ENCODE assay signal across 21 cellular contexts in the genomic region with DNA sequence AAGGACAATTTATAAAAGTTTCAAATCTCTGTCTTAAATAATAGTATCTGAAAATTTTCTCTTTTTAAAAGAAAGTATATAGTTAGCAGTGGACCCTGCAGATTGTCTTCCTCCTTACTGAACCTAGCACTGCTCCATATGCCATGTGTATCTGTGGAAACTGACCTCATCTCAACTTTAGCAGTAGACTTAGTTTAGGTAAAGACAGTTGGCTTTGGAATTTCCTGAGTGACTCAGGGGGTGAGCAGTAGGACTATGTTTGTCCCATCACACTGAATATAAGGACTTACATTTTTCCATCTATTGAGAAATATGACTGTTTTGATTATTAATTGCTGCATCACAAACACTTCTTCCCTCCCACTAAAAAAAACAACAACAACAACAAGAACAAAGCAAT.
DNase-seq lines count a peak whose midpoint lies in the region; ATAC-seq and TF ChIP-seq lines count a peak whose summit lies in the region.
"Had no signal": no experiment of that assay in that cellular context is flagged by ENCODE, and none has a peak within 500 bp of the region (broad histone marks: within the 10 kb centered on the region; RNA-seq: fewer than 3 reads in every experiment).

No MANE protein-coding gene starts in this region.

- no peak overlapping the region for H3K9ac ChIP-seq in mammary epithelial cell (ENCODE audit: insufficient read depth, low read length)
- H3K9ac ChIP-seq: BLaER1 treated with 17β-estradiol and CSF1 and Interleukin-3, amounts not matched to agents 10 nM and 100 nM had no signal

- no peaks in the 10 kb centered on the region for H4K20me1 ChIP-seq in mammary epithelial cell (ENCODE audit: insufficient read depth, low read length)
- H4K20me1 ChIP-seq: BLaER1 treated with 17β-estradiol and CSF1 and Interleukin-3, amounts not matched to agents 10 nM and 100 nM had no signal

- DNase-seq in AG10803 (ENCODE audit: low read depth), result peak; percentile 24
- peak; percentile 19 for DNase-seq in M059J (ENCODE audit: low read depth)
- peak; percentile 57 for DNase-seq in mammary epithelial cell
- DNase-seq in iris pigment epithelial cell (ENCODE audit: low read depth), result peak; percentile 72
- DNase-seq in dermis blood vessel endothelial cell, result no peak
- DNase-seq in type B pancreatic cell (ENCODE audit: extremely low spot score, unreplicated experiment), result no peak
- no peak for DNase-seq in AML-193 (lab: John Stamatoyannopoulos, UW)
- DNase-seq: activated T-cell treated with anti-CD3 and anti-CD28 coated beads, Interleukin-2, amount 50 U/mL, for 24 hours; cerebellar nuclear complex; erythroblast; H7; left cardiac atrium; mesendoderm; naive thymus-derived CD4-positive, alpha-beta T cell; NCI-H146; NCI-H526; retina; transverse colon had no signal

- H3K9me3 ChIP-seq in mammary epithelial cell (replicated peaks; ENCODE audit: insufficient read depth, low read length), result no peaks in the 10 kb centered on the region
- H3K9me3 ChIP-seq: transverse colon had no signal

- H3K36me3 Mint-ChIP-seq in type B pancreatic cell, result no peaks in the 10 kb centered on the region
- H3K36me3 Mint-ChIP-seq: naive thymus-derived CD4-positive, alpha-beta T cell had no signal

- no peak overlapping the region for H3K4me3 ChIP-seq in AG10803 (ENCODE audit: low read length)
- no peak overlapping the region for H3K4me3 ChIP-seq in mammary epithelial cell (replicated peaks in 1 of 3; ENCODE audit: insufficient read depth in 1 of 3, low read depth in 2 of 3, low read length in 3 of 3)
- H3K4me3 ChIP-seq: BLaER1 treated with 17β-estradiol and CSF1 and Interleukin-3, amounts not matched to agents 10 nM and 100 nM; K562; transverse colon had no signal

- H2AFZ ChIP-seq in mammary epithelial cell (ENCODE audit: low read depth, low read length), result no peak overlapping the region

- TF ChIP-seq CTCF in AG10803 (conservative IDR thresholded peaks at IDR 0.05; ENCODE audit: low read length) (no peak), mammary epithelial cell (conservative IDR thresholded peaks at IDR 0.05 in 1 of 2, IDR thresholded peaks at IDR 0.05 in 1 of 2; ENCODE audit: extremely low read depth in 1 of 2, insufficient read depth in 1 of 2, low read depth in 1 of 2, low read length in 2 of 2) (no peak), type B pancreatic cell (conservative IDR thresholded peaks at IDR 0.05) (no peak)

- intact Hi-C loops in mammary epithelial cell (cut with micrococcal nuclease), result no loop called here

- H3K4me3 Mint-ChIP-seq in type B pancreatic cell, result no peak overlapping the region
- H3K4me3 Mint-ChIP-seq: activated T-cell treated with anti-CD3 and anti-CD28 coated beads, Interleukin-2, amount 50 U/mL, for 24 hours; naive thymus-derived CD4-positive, alpha-beta T cell had no signal

- no peaks in the 10 kb centered on the region for H3K79me2 ChIP-seq in mammary epithelial cell (ENCODE audit: insufficient read depth, low read length)

- ATAC-seq in HG02981 (IDR thresholded peaks at IDR 0.05; ENCODE audit: unreplicated experiment), result no peak
- ATAC-seq: K562; left cardiac atrium; naive thymus-derived CD4-positive, alpha-beta T cell had no signal

- no peak overlapping the region for H3K27ac ChIP-seq in mammary epithelial cell (ENCODE audit: insufficient read depth, low read depth, low read length)
- H3K27ac ChIP-seq: BLaER1 treated with 17β-estradiol and CSF1 and Interleukin-3, amounts not matched to agents 10 nM and 100 nM; transverse colon had no signal

- H3K4me2 ChIP-seq in mammary epithelial cell (ENCODE audit: insufficient read depth, low read depth, low read length), result no peak overlapping the region
- H3K4me2 ChIP-seq: BLaER1 treated with 17β-estradiol and CSF1 and Interleukin-3, amounts not matched to agents 10 nM and 100 nM had no signal

- no peaks in the 10 kb centered on the region for H3K36me3 ChIP-seq in mammary epithelial cell (ENCODE audit: insufficient read depth, low read length)
- H3K36me3 ChIP-seq: BLaER1 treated with 17β-estradiol and CSF1 and Interleukin-3, amounts not matched to agents 10 nM and 100 nM; transverse colon had no signal

- H3K9me3 Mint-ChIP-seq in type B pancreatic cell, result no peaks in the 10 kb centered on the region

- H3K27me3 Mint-ChIP-seq in type B pancreatic cell, result no peaks in the 10 kb centered on the region
- H3K27me3 Mint-ChIP-seq: activated T-cell treated with anti-CD3 and anti-CD28 coated beads, Interleukin-2, amount 50 U/mL, for 24 hours; naive thymus-derived CD4-positive, alpha-beta T cell had no signal

- CTCF ChIA-PET in mammary epithelial cell (lab: Charles Lee; ENCODE audit: low non-redundant PET), result no interaction called here

- no peaks in the 10 kb centered on the region for H3K27me3 ChIP-seq in mammary epithelial cell (ENCODE audit: insufficient read depth, low read length)
- H3K27me3 ChIP-seq: BLaER1 treated with 17β-estradiol and CSF1 and Interleukin-3, amounts not matched to agents 10 nM and 100 nM; transverse colon had no signal

- no peaks in the 10 kb centered on the region for H3K4me1 ChIP-seq in mammary epithelial cell (ENCODE audit: insufficient read depth, low read length)
- H3K4me1 ChIP-seq: BLaER1 treated with 17β-estradiol and CSF1 and Interleukin-3, amounts not matched to agents 10 nM and 100 nM; transverse colon had no signal

- BruUV-seq in mammary epithelial cell (replicated peaks; lab: Mats Ljungman, UMichigan), result no TSS peak

- in situ Hi-C loops in mammary epithelial cell (cut with MboI; ENCODE audit: low sequenced_read_pairs in 2 of 2), result no loop called here

- no peaks in the 10 kb centered on the region for H3K4me1 Mint-ChIP-seq in type B pancreatic cell (ENCODE audit: unreplicated experiment)
- H3K4me1 Mint-ChIP-seq: naive thymus-derived CD4-positive, alpha-beta T cell had no signal

- no peak overlapping the region for H3K27ac Mint-ChIP-seq in type B pancreatic cell
- H3K27ac Mint-ChIP-seq: activated T-cell treated with anti-CD3 and anti-CD28 coated beads, Interleukin-2, amount 50 U/mL, for 24 hours; naive thymus-derived CD4-positive, alpha-beta T cell had no signal

- dilution Hi-C loops in mammary epithelial cell (cut with HindIII; ENCODE audit: low sequenced_read_pairs), result no loop called here

Comparison
In these comparisons a context has a peak if more than half of its experiments do, and no peak if none do; other contexts are left out.
1. DNase-seq: peak in AG10803 (single experiment), M059J (single experiment), mammary epithelial cell (single experiment) and iris pigment epithelial cell (single experiment); none in dermis blood vessel endothelial cell (single experiment), type B pancreatic cell (single experiment) and AML-193 (0 of 2).